In the genomic region with DNA sequence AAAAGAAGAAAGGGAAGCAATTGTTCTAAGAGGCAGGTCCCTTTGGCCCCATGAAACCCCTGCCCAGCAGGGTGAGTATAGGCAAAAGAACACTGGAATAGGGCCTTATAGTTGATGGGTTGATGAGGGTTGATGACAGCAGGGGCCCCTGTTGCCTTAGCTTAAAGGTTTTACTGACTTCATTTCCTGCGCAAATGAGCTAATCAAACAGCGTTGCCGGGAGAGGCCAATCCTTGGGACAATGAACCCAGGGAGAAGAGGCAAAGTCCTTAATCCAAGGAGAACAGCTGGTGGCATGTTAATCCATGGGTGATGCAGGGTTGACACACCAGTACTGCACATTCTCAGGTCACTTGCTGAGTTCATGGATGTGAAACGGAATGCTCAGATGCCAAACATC, we compare ENCODE assay signal across 24 cellular contexts. TPM values are rescaled to one million over a fixed set of nuclear protein-coding genes. Genes with fewer than 3 reads are reported as not detected.
"Had no signal": no experiment of that assay in that cellular context is flagged by ENCODE, and none has a peak within 500 bp of the region (broad histone marks: within the 10 kb centered on the region; RNA-seq: fewer than 3 reads in every experiment).

No MANE protein-coding gene starts in this region.

- ATAC-seq: effector memory CD8-positive, alpha-beta T cell; gastroesophageal sphincter; natural killer cell; right cardiac atrium; WTC11 had no signal

- DNase-seq: activated CD4-positive, alpha-beta memory T cell treated with anti-CD3 and anti-CD28 coated beads, Interleukin-2, amount 10 ng/mL, durations not matched to agents 7 days and 5 days; activated CD4-positive, alpha-beta T cell treated with anti-CD3 and anti-CD28 coated beads for 1 hour; activated CD4-positive, alpha-beta T cell treated with anti-CD3 and anti-CD28 coated beads, Interleukin-2, amount 10 ng/mL, durations not matched to agents 7 days and 5 days; activated CD8-positive, alpha-beta memory T cell treated with anti-CD3 and anti-CD28 coated beads, Interleukin-2, amount 50 U/mL, for 48 hours; activated gamma-delta T cell; activated naive CD4-positive, alpha-beta T cell treated with anti-CD3 and anti-CD28 coated beads, Interleukin-2, amount 10 ng/mL, durations not matched to agents 7 days and 5 days; activated naive CD8-positive, alpha-beta T cell treated with anti-CD3 and anti-CD28 coated beads, Interleukin-2, amount 10 ng/mL, durations not matched to agents 7 days and 5 days; activated T-cell treated with anti-CD3 and anti-CD28 coated beads, Interleukin-2, amount 50 U/mL, for 24 hours; cortex of kidney; effector memory CD8-positive, alpha-beta T cell; erythroblast; islet precursor cell; natural killer cell; posterior cingulate gyrus; right cardiac atrium; stimulated activated CD4-positive, alpha-beta T cell treated with anti-CD3 and anti-CD28 coated beads, Interleukin-2, amount 100 ng/mL, for 48 hours; stimulated activated naive CD4-positive, alpha-beta T cell treated with Interleukin-2 at 50 U/mL for 16 hours; T-helper 9 cell had no signal

- H3K36me3 ChIP-seq: ascending aorta, cardiac muscle cell, gastroesophageal sphincter, tibial nerve had no signal

- H3K27ac ChIP-seq: ascending aorta, cardiac muscle cell, gastroesophageal sphincter, hepatocyte, tibial nerve had no signal

- H3K27me3 ChIP-seq: ascending aorta, gastroesophageal sphincter, hepatocyte, tibial nerve had no signal

- H3K4me1 ChIP-seq: ascending aorta, gastroesophageal sphincter had no signal

- H3K9me3 ChIP-seq: ascending aorta, gastroesophageal sphincter, tibial nerve had no signal

- H3K4me3 ChIP-seq: ascending aorta, cardiac muscle cell, gastroesophageal sphincter, hepatocyte, tibial nerve had no signal

RNA-seq across cellular contexts. Expression of a gene that starts 22.0 kb away (rescaled TPM):
- total RNA-seq: activated CD4-positive, alpha-beta T cell treated with anti-CD3 and anti-CD28 coated beads, Interleukin-2, amount 10 ng/mL, durations not matched to agents 7 days and 5 days; activated naive CD8-positive, alpha-beta T cell treated with anti-CD3 and anti-CD28 coated beads, Interleukin-2, amount 10 ng/mL, durations not matched to agents 7 days and 5 days; ascending aorta; natural killer cell had no signal
